ENCODE assay signal across 26 cellular contexts in the genomic region with DNA sequence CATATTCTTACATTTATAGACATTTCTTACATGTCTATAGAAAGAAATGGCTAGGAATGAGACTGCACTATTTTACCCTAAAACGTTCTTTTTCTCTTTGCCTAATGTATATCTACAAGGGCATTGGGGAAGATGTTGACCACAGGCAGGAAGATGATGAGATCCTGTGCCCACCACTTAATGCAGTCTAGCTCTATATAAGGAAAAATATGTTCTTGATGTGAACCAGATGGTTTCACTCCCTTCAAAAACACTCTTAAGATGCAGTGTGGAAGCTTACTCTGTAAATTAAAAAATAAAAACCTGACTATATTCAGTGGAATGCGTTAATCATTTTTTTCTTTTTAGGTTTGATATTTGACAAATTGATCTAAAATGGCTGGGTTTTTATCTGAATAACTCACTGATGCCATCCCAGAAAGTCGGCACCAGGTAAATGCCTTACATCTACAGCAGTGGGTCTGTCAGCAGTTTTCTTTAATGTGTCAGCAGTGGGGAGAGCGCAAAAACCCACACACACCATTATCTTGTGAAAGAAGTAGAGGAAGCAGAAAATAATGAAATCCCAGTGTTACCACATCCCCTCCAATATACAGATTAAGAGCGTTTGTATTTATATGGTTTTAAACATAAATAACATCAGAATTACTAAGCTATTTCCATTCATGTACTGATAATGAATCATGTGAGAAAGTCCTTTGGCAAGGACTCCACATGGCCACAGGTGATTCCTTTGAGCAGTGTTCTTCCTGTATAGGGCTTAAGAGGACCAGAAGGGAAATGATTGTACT. TPM values are rescaled to one million over a fixed set of nuclear protein-coding genes. Genes with fewer than 3 reads are reported as not detected.
A peak's percentile ranks its signal among the peaks of the same experiment; 100 is the strongest.
DNase-seq lines count a peak whose midpoint lies in the region; ATAC-seq and TF ChIP-seq lines count a peak whose summit lies in the region.
"Had no signal": no experiment of that assay in that cellular context is flagged by ENCODE, and none has a peak within 500 bp of the region (broad histone marks: within the 10 kb centered on the region; RNA-seq: fewer than 3 reads in every experiment).

No MANE protein-coding gene starts in this region.

- no peaks in the 10 kb centered on the region for H4K20me1 ChIP-seq in GM23248 (ENCODE audit: insufficient read depth)

- no peak overlapping the region for H2BK120ac ChIP-seq in mesenchymal stem cell (ENCODE audit: low read depth, low read length)

- no peak overlapping the region for H2BK5ac ChIP-seq in mesenchymal stem cell (ENCODE audit: low read depth, low read length, poor library complexity, severe bottlenecking)

- H2AFZ ChIP-seq in ACC112 (ENCODE audit: low read length, unreplicated experiment) = peak overlapping the region; percentile 30
- H2AFZ ChIP-seq in GM23248 = peak overlapping the region; percentile 40; the same call in 1 of the 2 replicates
- H2AFZ ChIP-seq in mesenchymal stem cell (ENCODE audit: low read depth, low read length) = no peak overlapping the region

- intact Hi-C loops in sciatic nerve (cut with DNase I) = no loop called here

- H4K91ac ChIP-seq in mesenchymal stem cell (ENCODE audit: low read length) = no peak overlapping the region

- peak; percentile 12 for DNase-seq in GM23248
- DNase-seq in RWPE2 (ENCODE audit: low spot score) = no peak
- peak; percentile 28 for DNase-seq in mesenchymal stem cell
- no peak for DNase-seq in NCI-H69 (lab: John Stamatoyannopoulos, UW)
- no peak for DNase-seq in NCI-H1694 treated with DMSO at 0.1 percent for 48 hours (lab: John Stamatoyannopoulos, UW)
- DNase-seq in sciatic nerve (ENCODE audit: low spot score) = no peak
- DNase-seq: activated CD4-positive, alpha-beta T cell treated with anti-CD3 and anti-CD28 coated beads, Interleukin-2, amount 50 U/mL, for 48 hours; activated CD4-positive, CD25-positive, alpha-beta regulatory T cell; activated CD8-positive, alpha-beta memory T cell treated with anti-CD3 and anti-CD28 coated beads, Interleukin-2, amount 50 U/mL, for 48 hours; glutamatergic neuron; KG1; NCI-H1436 treated with DMSO at 0.1 percent for 48 hours; small intestine; stimulated activated CD4-positive, alpha-beta T cell treated with anti-CD3 and anti-CD28 coated beads, Interleukin-2, amount 100 ng/mL, for 24 hours; substantia nigra; upper lobe of right lung had no signal

- H3K4me1 ChIP-seq in ACC112 (ENCODE audit: control insufficient read depth, insufficient read depth, low read length, unreplicated experiment) (peaks cover 16% of the 10 kb centered on the region), GM23248 (ENCODE audit: insufficient read depth) (peaks cover 22% of the 10 kb centered on the region), RWPE2 (ENCODE audit: insufficient read depth, poor library complexity, severe bottlenecking) (no peaks in the 10 kb centered on the region), mesenchymal stem cell (ENCODE audit: control insufficient read depth, insufficient read depth, low read depth, low read length) (no peaks in the 10 kb centered on the region)
- H3K4me1 ChIP-seq: upper lobe of right lung had no signal

- H3K4me2 ChIP-seq in GM23248 (ENCODE audit: unreplicated experiment) (peak overlapping the region; percentile 27), mesenchymal stem cell (ENCODE audit: low read length, poor library complexity, severe bottlenecking) (no peak overlapping the region)

- H3K9me2 ChIP-seq in GM23248 (ENCODE audit: insufficient read depth) = no peaks in the 10 kb centered on the region; the same call in 1 of the 2 replicates

- H3K9ac ChIP-seq in GM23248 = no peak overlapping the region
- H3K9ac ChIP-seq in mesenchymal stem cell (ENCODE audit: low read length) = no peak overlapping the region

- no peaks in the 10 kb centered on the region for H3K27me3 ChIP-seq in ACC112 (ENCODE audit: insufficient read depth, low read length)
- H3K27me3 ChIP-seq in GM23248 (replicated peaks; ENCODE audit: insufficient read depth) = no peaks in the 10 kb centered on the region
- H3K27me3 ChIP-seq in RWPE2 (ENCODE audit: insufficient read depth, poor library complexity, severe bottlenecking) = peaks cover 6% of the 10 kb centered on the region
- H3K27me3 ChIP-seq in mesenchymal stem cell (ENCODE audit: control insufficient read depth in 1 of 2, insufficient read depth in 1 of 2, low read length in 2 of 2) = no peaks in the 10 kb centered on the region
- H3K27me3 ChIP-seq: upper lobe of right lung had no signal

- ATAC-seq in RWPE2 (ENCODE audit: low read depth) (peak; percentile 25; the same call in 1 of the 3 replicates), HG03457 (IDR thresholded peaks at IDR 0.05; ENCODE audit: unreplicated experiment) (no peak), sciatic nerve (no peak)
- ATAC-seq: Right ventricle myocardium inferior, upper lobe of right lung had no signal

- H2BK15ac ChIP-seq in mesenchymal stem cell (ENCODE audit: low read depth, poor library complexity, severe bottlenecking) = no peak overlapping the region

- H3K14ac ChIP-seq in mesenchymal stem cell (ENCODE audit: low read length in 2 of 2) = no peak overlapping the region

- H3K36me3 ChIP-seq in ACC112 (ENCODE audit: insufficient read depth, low read length) (no peaks in the 10 kb centered on the region), GM23248 (ENCODE audit: low read depth) (no peaks in the 10 kb centered on the region), RWPE2 (ENCODE audit: low read depth) (no peaks in the 10 kb centered on the region), mesenchymal stem cell (ENCODE audit: control insufficient read depth in 1 of 2, insufficient read depth in 2 of 2, low read depth in 1 of 2, low read length in 2 of 2) (no peaks in the 10 kb centered on the region)
- H3K36me3 ChIP-seq: neutrophil, upper lobe of right lung had no signal

- 48% methylated on average over 5 of the region's 5 CpGs for WGBS in GM23248 (ENCODE audit: low coverage in 1 of 2, low lambda C conversion rate in 2 of 2, missing lambda C conversion rate in 2 of 2), 2 experiments
- 100% methylated on average over 2 of the region's 5 CpGs for WGBS in mesenchymal stem cell

- H3K18ac ChIP-seq in mesenchymal stem cell (ENCODE audit: low read depth in 1 of 2, low read length in 2 of 2) = no peak overlapping the region

- H3F3A ChIP-seq in GM23248 (ENCODE audit: insufficient read depth) = no peaks in the 10 kb centered on the region

- H3K4me3 ChIP-seq in ACC112 (ENCODE audit: low read depth, low read length) (no peak overlapping the region), GM23248 (no peak overlapping the region; the same call in 1 of the 2 replicates), RWPE2 (ENCODE audit: severe bottlenecking) (no peak overlapping the region), mesenchymal stem cell (ENCODE audit: insufficient read depth in 1 of 2, low read depth in 1 of 2, low read length in 2 of 2) (no peak overlapping the region)
- H3K4me3 ChIP-seq: upper lobe of right lung had no signal

- no peak overlapping the region for H3K27ac ChIP-seq in ACC112 (ENCODE audit: low read depth, low read length)
- no peak overlapping the region for H3K27ac ChIP-seq in GM23248
- no peak overlapping the region for H3K27ac ChIP-seq in RWPE2 (ENCODE audit: poor library complexity, severe bottlenecking)
- H3K27ac ChIP-seq in mesenchymal stem cell (ENCODE audit: low read length, poor library complexity, severe bottlenecking) = no peak overlapping the region
- H3K27ac ChIP-seq: neutrophil, upper lobe of right lung had no signal

- no peak for TF ChIP-seq CTCF in RWPE2 (IDR thresholded peaks at IDR 0.05; ENCODE audit: poor library complexity, severe bottlenecking)

- H2BK12ac ChIP-seq in mesenchymal stem cell (ENCODE audit: low read length in 2 of 2) = no peak overlapping the region

- no peak overlapping the region for H3K4ac ChIP-seq in mesenchymal stem cell (ENCODE audit: low read depth in 1 of 2, low read length in 2 of 2)

- H3K9me3 ChIP-seq in GM23248 (ENCODE audit: low read depth) = no peaks in the 10 kb centered on the region
- peaks cover 2% of the 10 kb centered on the region for H3K9me3 ChIP-seq in RWPE2 (ENCODE audit: severe bottlenecking)
- no peaks in the 10 kb centered on the region for H3K9me3 ChIP-seq in mesenchymal stem cell (ENCODE audit: control insufficient read depth, low read length)
- H3K9me3 ChIP-seq: neutrophil, upper lobe of right lung had no signal

- H3K79me1 ChIP-seq in mesenchymal stem cell (replicated peaks; ENCODE audit: low read length, poor library complexity, severe bottlenecking) = no peaks in the 10 kb centered on the region

- in situ Hi-C loops in GM23248 (cut with MboI) = no loop called here

- H3K23ac ChIP-seq in mesenchymal stem cell (ENCODE audit: low read length in 2 of 2) = no peak overlapping the region

- no peak overlapping the region for H2AK5ac ChIP-seq in mesenchymal stem cell (ENCODE audit: low read length, severe bottlenecking)

- no peak overlapping the region for H4K8ac ChIP-seq in mesenchymal stem cell (ENCODE audit: low read length)

- H3K79me2 ChIP-seq in ACC112 (ENCODE audit: control insufficient read depth, insufficient read depth, low read length, unreplicated experiment) = no peaks in the 10 kb centered on the region
- no peaks in the 10 kb centered on the region for H3K79me2 ChIP-seq in GM23248 (ENCODE audit: insufficient read depth)

RNA-seq across cellular contexts. Expression of a gene that starts 10.1 kb away (rescaled TPM):
- total RNA-seq in GM23248 (2014; rRNA removed; shearing (Covaris generic)) = 4.0 and 6.3 TPM in 2 replicates
- polyA plus RNA-seq in GM23248 (2016; fragmentation: Nextera tagmentation; extraction: Ambion mirVana) = 3.6 and 4.0 TPM in 2 replicates
- polyA plus RNA-seq in mesenchymal stem cell (2013, experiment 1 of 2) = 0.87 TPM
- polyA plus RNA-seq in mesenchymal stem cell (2013, experiment 2 of 2) = 0.90 TPM
- 7.2 TPM for total RNA-seq in sciatic nerve
- total RNA-seq: A673, Daoy, endothelial cell of umbilical vein, kidney epithelial cell, lung microvascular endothelial cell, pulmonary artery endothelial cell had no signal
- polyA plus RNA-seq: endothelial cell of umbilical vein had no signal

Comparison
In these comparisons a context has a peak if more than half of its experiments do, and no peak if none do; other contexts are left out.
1. DNase-seq: peak in GM23248 (single experiment) and mesenchymal stem cell (single experiment); none in RWPE2 (single experiment), NCI-H69 (single experiment), NCI-H1694 treated with DMSO at 0.1 percent for 48 hours (single experiment) and sciatic nerve (single experiment).